ENCODE assay signal across 25 cellular contexts in the genomic region with DNA sequence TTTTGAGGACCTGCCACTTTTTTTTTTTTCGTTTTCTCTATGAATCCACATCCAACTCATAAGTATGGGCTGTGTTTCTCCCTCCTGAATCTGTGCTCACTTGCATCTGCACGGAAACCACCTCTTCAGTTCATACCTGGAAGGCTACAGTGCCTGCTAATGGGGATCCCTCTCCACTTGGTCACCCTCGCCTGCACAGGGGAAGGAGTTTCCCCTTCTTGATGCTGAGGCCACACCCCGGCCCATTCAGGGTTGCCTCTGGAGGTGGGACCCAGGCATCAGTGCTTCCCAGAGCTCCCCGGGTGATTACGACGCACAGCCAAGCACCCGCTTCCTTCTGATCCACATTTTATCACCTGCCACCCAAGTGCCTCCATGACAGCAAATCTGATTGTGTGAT.
"Had no signal": no experiment of that assay in that cellular context is flagged by ENCODE, and none has a peak within 500 bp of the region (broad histone marks: within the 10 kb centered on the region; RNA-seq: fewer than 3 reads in every experiment).

No MANE protein-coding gene starts in this region.

- H3K4me3 ChIP-seq: K562, SJSA1, SK-N-MC had no signal

- H3K36me3 Mint-ChIP-seq: IgD-negative memory B cell had no signal

- H3K4me1 ChIP-seq: SJSA1 had no signal

- DNase-seq: Kasumi-1, MM.1S, NCI-H1092 treated with DMSO at 0.1 percent for 48 hours, NCI-H1436, NCI-H187, NCI-H2029, NCI-H2081 treated with DMSO at 0.1 percent for 48 hours, NCI-H2171, NCI-H226, NCI-H446, NCI-H510A, NCI-H524 treated with DMSO at 0.1 percent for 48 hours, NCI-H69, NCI-H774, Right ventricle myocardium superior, RPMI8226, SIG-M5 had no signal

- H3K4me2 ChIP-seq: KMS-11 had no signal

- H3K27ac Mint-ChIP-seq: IgD-negative memory B cell had no signal

- H3K36me3 ChIP-seq: SJSA1 had no signal

- FAIRE-seq: HTR-8/SVneo, K562, RCC 7860 had no signal

- H3K9me3 ChIP-seq: SJSA1 had no signal

- H3K27ac ChIP-seq: HL-60, KMS-11, SJSA1, SK-N-MC had no signal

- H3K27me3 ChIP-seq: SJSA1 had no signal

- H3K4me3 Mint-ChIP-seq: IgD-negative memory B cell had no signal

- H3K9me3 Mint-ChIP-seq: IgD-negative memory B cell had no signal

- H3K9ac ChIP-seq: KMS-11 had no signal
